ENCODE assay signal across 18 cellular contexts in genomic region chr15:78790027-78790426, GRCh38. TPM values are rescaled to one million over a fixed set of nuclear protein-coding genes. Genes with fewer than 3 reads are reported as not detected.
A peak's percentile ranks its signal among the peaks of the same experiment; 100 is the strongest.
DNase-seq lines count a peak whose midpoint lies in the region; ATAC-seq and TF ChIP-seq lines count a peak whose summit lies in the region.
"Had no signal": no experiment of that assay in that cellular context is flagged by ENCODE, and none has a peak within 500 bp of the region (broad histone marks: within the 10 kb centered on the region; RNA-seq: fewer than 3 reads in every experiment).

No MANE protein-coding gene starts in this region.

- CTCF ChIA-PET in activated CD8-positive, alpha-beta T cell treated with anti-CD3 and anti-CD28 coated beads for 36 hours (lab: Charles Lee), result interaction anchor here (1.1 to 2.0 kb wide), 2 partner anchors 18 to 22 kb away, joined by 4 to 6 read pairs; partner anchors contain the start of gene ADAMTS7
- CTCF ChIA-PET in activated CD8-positive, alpha-beta T cell treated with anti-CD3 and anti-CD28 coated beads, Interleukin-2, amount 10 ng/mL, durations not matched to agents 7 days and 5 days (lab: Charles Lee), result interaction anchor here (1.1 kb wide), 1 partner anchor 18 kb away, joined by 5 read pairs; no protein-coding TSS in a partner anchor

- no peaks in the 10 kb centered on the region for H3K27me3 Mint-ChIP-seq in activated CD8-positive, alpha-beta T cell treated with anti-CD3 and anti-CD28 coated beads for 36 hours
- peaks cover 3% of the 10 kb centered on the region for H3K27me3 Mint-ChIP-seq in activated CD8-positive, alpha-beta T cell treated with anti-CD3 and anti-CD28 coated beads, Interleukin-2, amount 10 ng/mL, durations not matched to agents 7 days and 5 days (ENCODE audit: low read depth)
- H3K27me3 Mint-ChIP-seq in activated T-helper 17 cell treated with anti-CD3 and anti-CD28 coated beads, Interleukin-2, amount 50 U/mL, for 72 hours, result peaks cover 3% of the 10 kb centered on the region

- no peaks in the 10 kb centered on the region for H3K36me3 Mint-ChIP-seq in activated CD8-positive, alpha-beta T cell treated with anti-CD3 and anti-CD28 coated beads for 36 hours (ENCODE audit: low read depth)
- no peaks in the 10 kb centered on the region for H3K36me3 Mint-ChIP-seq in activated CD8-positive, alpha-beta T cell treated with anti-CD3 and anti-CD28 coated beads, Interleukin-2, amount 10 ng/mL, durations not matched to agents 7 days and 5 days (ENCODE audit: low read depth)
- H3K36me3 Mint-ChIP-seq in activated T-helper 17 cell treated with anti-CD3 and anti-CD28 coated beads, Interleukin-2, amount 50 U/mL, for 72 hours (ENCODE audit: low read depth), result no peaks in the 10 kb centered on the region

- no peaks in the 10 kb centered on the region for H3K9me3 Mint-ChIP-seq in activated CD8-positive, alpha-beta T cell treated with anti-CD3 and anti-CD28 coated beads for 36 hours
- H3K9me3 Mint-ChIP-seq in activated CD8-positive, alpha-beta T cell treated with anti-CD3 and anti-CD28 coated beads, Interleukin-2, amount 10 ng/mL, durations not matched to agents 7 days and 5 days (ENCODE audit: insufficient read depth), result no peaks in the 10 kb centered on the region
- no peaks in the 10 kb centered on the region for H3K9me3 Mint-ChIP-seq in activated T-helper 17 cell treated with anti-CD3 and anti-CD28 coated beads, Interleukin-2, amount 50 U/mL, for 72 hours

- no peak for TF ChIP-seq CTCF in activated CD8-positive, alpha-beta T cell treated with anti-CD3 and anti-CD28 coated beads for 36 hours (IDR thresholded peaks at IDR 0.05)

- POLR2A ChIA-PET in activated CD8-positive, alpha-beta T cell treated with anti-CD3 and anti-CD28 coated beads for 36 hours (lab: Charles Lee), result no interaction called here
- POLR2A ChIA-PET in activated CD8-positive, alpha-beta T cell treated with anti-CD3 and anti-CD28 coated beads, Interleukin-2, amount 10 ng/mL, durations not matched to agents 7 days and 5 days (lab: Charles Lee), result no interaction called here

- no peak overlapping the region for H3K4me3 Mint-ChIP-seq in activated CD8-positive, alpha-beta T cell treated with anti-CD3 and anti-CD28 coated beads for 36 hours
- no peak overlapping the region for H3K4me3 Mint-ChIP-seq in activated CD8-positive, alpha-beta T cell treated with anti-CD3 and anti-CD28 coated beads, Interleukin-2, amount 10 ng/mL, durations not matched to agents 7 days and 5 days
- H3K4me3 Mint-ChIP-seq in activated T-helper 17 cell treated with anti-CD3 and anti-CD28 coated beads, Interleukin-2, amount 50 U/mL, for 72 hours, result peak overlapping the region; percentile 27

- intact Hi-C loops in activated CD8-positive, alpha-beta T cell treated with anti-CD3 and anti-CD28 coated beads for 36 hours (cut with micrococcal nuclease), result no loop called here
- intact Hi-C loops in sciatic nerve (cut with DNase I), result no loop called here

- DNase-seq in activated CD8-positive, alpha-beta T cell treated with anti-CD3 and anti-CD28 coated beads for 36 hours, result peak; percentile 42
- no peak for DNase-seq in activated CD8-positive, alpha-beta T cell treated with anti-CD3 and anti-CD28 coated beads, Interleukin-2, amount 10 ng/mL, durations not matched to agents 7 days and 5 days
- DNase-seq in Kasumi-1 (lab: John Stamatoyannopoulos, UW) (peak; percentile 18 to 23), sciatic nerve (ENCODE audit: low spot score) (no peak), NCI-H345 treated with DMSO at 0.1 percent for 48 hours (lab: John Stamatoyannopoulos, UW; ENCODE audit: unreplicated experiment) (no peak), SK-N-DZ (ENCODE audit: low spot score) (no peak), hippocampal formation (lab: John Stamatoyannopoulos, UW) (no peak)
- DNase-seq: activated CD4-positive, CD25-positive, alpha-beta regulatory T cell treated with anti-CD3 and anti-CD28 coated beads, Interleukin-2, amount 50 U/mL, for 72 hours; activated naive CD4-positive, alpha-beta T cell treated with Interleukin-2 at 50 U/mL for 16 hours; brain microvascular endothelial cell; COR-L47; dorsolateral prefrontal cortex; esophagus squamous epithelium; NCI-H1436 treated with DMSO at 0.1 percent for 48 hours; NCI-H345; spleen had no signal

- H3K27ac Mint-ChIP-seq in activated CD8-positive, alpha-beta T cell treated with anti-CD3 and anti-CD28 coated beads for 36 hours, result no peak overlapping the region
- H3K27ac Mint-ChIP-seq in activated CD8-positive, alpha-beta T cell treated with anti-CD3 and anti-CD28 coated beads, Interleukin-2, amount 10 ng/mL, durations not matched to agents 7 days and 5 days, result no peak overlapping the region
- H3K27ac Mint-ChIP-seq in activated T-helper 17 cell treated with anti-CD3 and anti-CD28 coated beads, Interleukin-2, amount 50 U/mL, for 72 hours, result peak overlapping the region; percentile 25

- H3K4me1 Mint-ChIP-seq in activated CD8-positive, alpha-beta T cell treated with anti-CD3 and anti-CD28 coated beads for 36 hours (ENCODE audit: low read depth), result peaks cover 4% of the 10 kb centered on the region
- peaks cover 2% of the 10 kb centered on the region for H3K4me1 Mint-ChIP-seq in activated CD8-positive, alpha-beta T cell treated with anti-CD3 and anti-CD28 coated beads, Interleukin-2, amount 10 ng/mL, durations not matched to agents 7 days and 5 days (ENCODE audit: low read depth)
- no peaks in the 10 kb centered on the region for H3K4me1 Mint-ChIP-seq in activated T-helper 17 cell treated with anti-CD3 and anti-CD28 coated beads, Interleukin-2, amount 50 U/mL, for 72 hours

- ATAC-seq in activated CD8-positive, alpha-beta T cell treated with anti-CD3 and anti-CD28 coated beads for 36 hours, result peak; percentile 92
- ATAC-seq in activated CD8-positive, alpha-beta T cell treated with anti-CD3 and anti-CD28 coated beads, Interleukin-2, amount 10 ng/mL, durations not matched to agents 7 days and 5 days, result no peak
- ATAC-seq in activated T-helper 17 cell treated with anti-CD3 and anti-CD28 coated beads, Interleukin-2, amount 50 U/mL, for 72 hours (replicated peaks), result peak; percentile 98
- peak; percentile 26 for ATAC-seq in sciatic nerve
- ATAC-seq: pancreas had no signal

RNA-seq across cellular contexts. Expression of gene ADAMTS7, which starts 21.2 kb away (rescaled TPM):
- total RNA-seq in activated CD8-positive, alpha-beta T cell treated with anti-CD3 and anti-CD28 coated beads for 36 hours, result under 1 TPM; 0.23 to 0.60 TPM
- not detected for total RNA-seq in activated CD8-positive, alpha-beta T cell treated with anti-CD3 and anti-CD28 coated beads, Interleukin-2, amount 10 ng/mL, durations not matched to agents 7 days and 5 days
- 1 to 10 TPM; 1.2 to 4.4 TPM for total RNA-seq in activated T-helper 17 cell treated with anti-CD3 and anti-CD28 coated beads, Interleukin-2, amount 50 U/mL, for 72 hours
- total RNA-seq in sciatic nerve, result 16.6 TPM
- 22.6 and 26.3 TPM in 2 replicates for polyA plus RNA-seq in SK-N-DZ (2014; cell fraction: cytosol; rRNA removed)
- 136 and 202 TPM in 2 replicates for polyA plus RNA-seq in SK-N-DZ (2014; cell fraction: nucleus; rRNA removed)

Comparison
In these comparisons a context has a peak if more than half of its experiments do, and no peak if none do; other contexts are left out.
1. DNase-seq: peak in activated CD8-positive, alpha-beta T cell treated with anti-CD3 and anti-CD28 coated beads for 36 hours (single experiment) and Kasumi-1 (2 of 2); none in activated CD8-positive, alpha-beta T cell treated with anti-CD3 and anti-CD28 coated beads, Interleukin-2, amount 10 ng/mL, durations not matched to agents 7 days and 5 days (single experiment), sciatic nerve (single experiment), NCI-H345 treated with DMSO at 0.1 percent for 48 hours (single experiment), SK-N-DZ (single experiment) and hippocampal formation (0 of 2).